Comparison of ENCODE assay signal across 22 cellular contexts in the genomic region with DNA sequence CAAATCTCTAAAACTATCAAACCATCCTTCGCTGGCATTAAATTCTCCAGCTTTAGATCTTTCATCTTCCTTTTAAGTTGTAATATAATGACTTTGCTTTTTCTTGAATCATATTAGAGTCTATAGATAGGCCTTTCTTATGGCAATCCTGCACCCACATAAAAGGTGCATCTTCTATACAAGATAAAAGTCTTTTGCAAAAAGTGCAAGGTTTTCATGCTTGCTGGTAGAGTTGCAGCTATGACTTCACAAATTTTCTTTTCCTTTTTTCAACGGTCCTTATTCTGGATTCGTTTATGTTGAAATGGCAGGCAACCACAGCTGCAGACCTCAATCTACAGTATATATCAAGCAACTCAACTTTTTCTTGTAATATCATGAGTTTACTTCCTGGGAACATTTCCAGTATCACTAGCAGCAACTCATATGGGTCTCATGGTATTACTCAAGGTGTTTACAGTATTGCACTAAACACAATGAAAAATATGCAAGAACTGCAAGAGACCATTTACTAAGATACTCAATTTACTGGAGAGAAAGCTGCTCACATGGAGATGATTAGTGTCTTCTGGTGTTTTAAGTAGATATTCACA. TPM values are rescaled to one million over a fixed set of nuclear protein-coding genes. Genes with fewer than 3 reads are reported as not detected.
DNase-seq lines count a peak whose midpoint lies in the region; ATAC-seq and TF ChIP-seq lines count a peak whose summit lies in the region.
"Had no signal": no experiment of that assay in that cellular context is flagged by ENCODE, and none has a peak within 500 bp of the region (broad histone marks: within the 10 kb centered on the region; RNA-seq: fewer than 3 reads in every experiment).

No MANE protein-coding gene starts in this region.

- H3K4ac ChIP-seq in IMR-90 (ENCODE audit: low read depth, low read length), result no peak overlapping the region

- no peak overlapping the region for H3K27ac Mint-ChIP-seq in T-helper 2 cell treated with Interferon-gamma antibody and Interleukin-4, amounts not matched to agents 5 μg/mL and 100 μg/mL, for 36 hours
- no peak overlapping the region for H3K27ac Mint-ChIP-seq in glutamatergic neuron (ENCODE audit: unreplicated experiment)
- H3K27ac Mint-ChIP-seq: activated naive CD4-positive, alpha-beta T cell treated with anti-CD3 and anti-CD28 coated beads, Interleukin-2, amount 10 ng/mL, durations not matched to agents 7 days and 5 days; endodermal cell; nephron had no signal

- no peaks in the 10 kb centered on the region for H3K9me3 ChIP-seq in IMR-90 (ENCODE audit: control insufficient read depth, insufficient read depth, low read length)
- H3K9me3 ChIP-seq: BLaER1, gastrocnemius medialis, MG63, suprapubic skin had no signal

- H3K27ac ChIP-seq in IMR-90 (ENCODE audit: insufficient read depth, low read length), result no peak overlapping the region; the same call in 1 of the 2 replicates
- H3K27ac ChIP-seq: BLaER1, gastrocnemius medialis, suprapubic skin had no signal

- H4K5ac ChIP-seq in IMR-90 (ENCODE audit: low read depth, low read length), result no peak overlapping the region

- peak; percentile 2 for DNase-seq in EH (ENCODE audit: low read depth)
- DNase-seq in IMR-90, result peak; percentile 85
- peak; percentile 23 for DNase-seq in T-helper 2 cell treated with Interferon-gamma antibody and Interleukin-4, amounts not matched to agents 5 μg/mL and 100 μg/mL, for 36 hours (ENCODE audit: low spot score)
- DNase-seq in fibroblast of the aortic adventitia (ENCODE audit: low read depth), result peak; percentile 28
- DNase-seq in glutamatergic neuron, result no peak
- DNase-seq: activated CD8-positive, alpha-beta memory T cell treated with anti-CD3 and anti-CD28 coated beads, Interleukin-2, amount 50 U/mL, for 4 hours; activated naive CD4-positive, alpha-beta T cell treated with anti-CD3 and anti-CD28 coated beads, Interleukin-2, amount 10 ng/mL, durations not matched to agents 7 days and 5 days; DMS 273 treated with DMSO at 0.1 percent for 48 hours; endodermal cell; gastrocnemius medialis; left cardiac atrium; MG63; NCI-H187 treated with DMSO at 0.1 percent for 48 hours; Right ventricle myocardium superior; stimulated activated CD4-positive, alpha-beta T cell treated with anti-CD3 and anti-CD28 coated beads, Interleukin-4, amount 100 ng/mL, for 1 hour had no signal

- no peak overlapping the region for H3K4me3 ChIP-seq in IMR-90 (ENCODE audit: insufficient read depth, low read depth, low read length)
- no peak overlapping the region for H3K4me3 ChIP-seq in fibroblast of the aortic adventitia (ENCODE audit: low read depth, low read length)
- H3K4me3 ChIP-seq: BLaER1, gastrocnemius medialis, MG63, suprapubic skin had no signal

- no peak overlapping the region for H3K9ac ChIP-seq in IMR-90 (ENCODE audit: low read depth, low read length)
- H3K9ac ChIP-seq: BLaER1 had no signal

- in situ Hi-C loops in IMR-90 (cut with MboI; ENCODE audit: low sequenced_read_pairs), result loop anchor here (25.0 kb wide), 1 partner anchor 1238 kb away; no protein-coding TSS in a partner anchor

- TF ChIP-seq CTCF in IMR-90 (conservative IDR thresholded peaks at IDR 0.05; ENCODE audit: low read depth, low read length) (no peak), fibroblast of the aortic adventitia (IDR thresholded peaks at IDR 0.05; ENCODE audit: insufficient read depth, low read length) (no peak), glutamatergic neuron (IDR thresholded peaks at IDR 0.05; ENCODE audit: partially characterized antibody, unreplicated experiment) (no peak)

- no peak overlapping the region for H2AK9ac ChIP-seq in IMR-90 (replicated peaks; ENCODE audit: low read depth, low read length, poor library complexity)

- no peak for TF ChIP-seq RAD21 in IMR-90 (IDR thresholded peaks at IDR 0.05; ENCODE audit: low read length)

- H3K36me3 ChIP-seq in IMR-90 (ENCODE audit: control insufficient read depth, insufficient read depth, low read length), result no peaks in the 10 kb centered on the region
- H3K36me3 ChIP-seq: MG63 had no signal

- no peak overlapping the region for H3K4me3 Mint-ChIP-seq in T-helper 2 cell treated with Interferon-gamma antibody and Interleukin-4, amounts not matched to agents 5 μg/mL and 100 μg/mL, for 36 hours
- no peak overlapping the region for H3K4me3 Mint-ChIP-seq in glutamatergic neuron (ENCODE audit: unreplicated experiment)
- H3K4me3 Mint-ChIP-seq: activated naive CD4-positive, alpha-beta T cell treated with anti-CD3 and anti-CD28 coated beads, Interleukin-2, amount 10 ng/mL, durations not matched to agents 7 days and 5 days; endodermal cell; nephron had no signal

- no peaks in the 10 kb centered on the region for H3K79me1 ChIP-seq in IMR-90 (ENCODE audit: low read depth in 1 of 2, low read length in 2 of 2)

- H2BK20ac ChIP-seq in IMR-90 (ENCODE audit: low read depth, low read length), result no peak overlapping the region

- H2AK5ac ChIP-seq in IMR-90 (ENCODE audit: low read depth, low read length), result no peak overlapping the region

- BruUV-seq in IMR-90 (replicated peaks; lab: Mats Ljungman, UMichigan), result no TSS peak

- no CpG with 5 or more reads among the region's 3 CpGs for WGBS in IMR-90 (ENCODE audit: extremely low coverage in 2 of 2, insufficient read length in 1 of 2), 2 experiments

- TF ChIP-seq POLR2A in IMR-90 (IDR thresholded peaks at IDR 0.05; ENCODE audit: low read depth, low read length), result no peak

- no peak overlapping the region for H3K23ac ChIP-seq in IMR-90 (ENCODE audit: low read depth, low read length)

- no peak overlapping the region for H3K18ac ChIP-seq in IMR-90 (ENCODE audit: low read depth, low read length)

- no peaks in the 10 kb centered on the region for H3K9me3 Mint-ChIP-seq in T-helper 2 cell treated with Interferon-gamma antibody and Interleukin-4, amounts not matched to agents 5 μg/mL and 100 μg/mL, for 36 hours
- H3K9me3 Mint-ChIP-seq in glutamatergic neuron (ENCODE audit: unreplicated experiment), result no peaks in the 10 kb centered on the region
- H3K9me3 Mint-ChIP-seq: activated naive CD4-positive, alpha-beta T cell treated with anti-CD3 and anti-CD28 coated beads, Interleukin-2, amount 10 ng/mL, durations not matched to agents 7 days and 5 days; endodermal cell; nephron had no signal

- H4K20me1 ChIP-seq in IMR-90 (ENCODE audit: insufficient read depth, low read length), result no peaks in the 10 kb centered on the region
- H4K20me1 ChIP-seq: BLaER1 had no signal

- peak overlapping the region; percentile 59; the same call in 1 of the 2 replicates for H3K4me2 ChIP-seq in IMR-90 (ENCODE audit: low read depth, low read length)
- H3K4me2 ChIP-seq: BLaER1 had no signal

- CTCF ChIA-PET in IMR-90 (lab: Yijun Ruan, JAX), result interaction anchor here (1.0 to 1.3 kb wide), 2 partner anchors 8 to 9 kb away, joined by 4 to 5 read pairs; no protein-coding TSS in a partner anchor

- dilution Hi-C loops in IMR-90 (cut with HindIII; ENCODE audit: low sequenced_read_pairs, unreplicated experiment), result no loop called here

- POLR2A ChIA-PET in IMR-90 (lab: Charles Lee; ENCODE audit: unreplicated experiment), result no interaction called here

- H4K91ac ChIP-seq in IMR-90 (ENCODE audit: insufficient read depth, low read depth, low read length), result no peak overlapping the region

- no peaks in the 10 kb centered on the region for H3K4me1 ChIP-seq in IMR-90 (ENCODE audit: control insufficient read depth, insufficient read depth, low read length)
- H3K4me1 ChIP-seq: BLaER1, gastrocnemius medialis had no signal

- H2AFZ ChIP-seq in IMR-90 (replicated peaks; ENCODE audit: low read length, poor library complexity), result no peak overlapping the region

- ATAC-seq in IMR-90 (ENCODE audit: low read depth) (peak; percentile 90), GM18519 (IDR thresholded peaks at IDR 0.05; ENCODE audit: low FRiP score, unreplicated experiment) (no peak), GM21515 (IDR thresholded peaks at IDR 0.05; ENCODE audit: unreplicated experiment) (no peak)
- ATAC-seq: activated CD4-positive, CD25-positive, alpha-beta regulatory T cell treated with anti-CD3 and anti-CD28 coated beads, Interleukin-2, amount 50 U/mL, for 24 hours; gastrocnemius medialis; left cardiac atrium had no signal

- H3K56ac ChIP-seq in IMR-90 (ENCODE audit: extremely low read depth, insufficient read depth, low read length), result no peak overlapping the region

- no peak overlapping the region for H2BK120ac ChIP-seq in IMR-90 (ENCODE audit: low read depth, low read length)

- H3K27me3 Mint-ChIP-seq in T-helper 2 cell treated with Interferon-gamma antibody and Interleukin-4, amounts not matched to agents 5 μg/mL and 100 μg/mL, for 36 hours (ENCODE audit: low read depth), result no peaks in the 10 kb centered on the region
- H3K27me3 Mint-ChIP-seq in glutamatergic neuron (ENCODE audit: unreplicated experiment), result peaks cover 2% of the 10 kb centered on the region
- H3K27me3 Mint-ChIP-seq: activated naive CD4-positive, alpha-beta T cell treated with anti-CD3 and anti-CD28 coated beads, Interleukin-2, amount 10 ng/mL, durations not matched to agents 7 days and 5 days had no signal

- H3K27me3 ChIP-seq in IMR-90 (ENCODE audit: control insufficient read depth, insufficient read depth, low read length), result no peaks in the 10 kb centered on the region
- H3K27me3 ChIP-seq: BLaER1, gastrocnemius medialis, MG63, suprapubic skin had no signal

- H3K4me1 Mint-ChIP-seq in T-helper 2 cell treated with Interferon-gamma antibody and Interleukin-4, amounts not matched to agents 5 μg/mL and 100 μg/mL, for 36 hours (ENCODE audit: low read depth), result peaks cover 14% of the 10 kb centered on the region
- H3K4me1 Mint-ChIP-seq in glutamatergic neuron (ENCODE audit: low read depth, unreplicated experiment), result peaks cover 5% of the 10 kb centered on the region
- H3K4me1 Mint-ChIP-seq: activated naive CD4-positive, alpha-beta T cell treated with anti-CD3 and anti-CD28 coated beads, Interleukin-2, amount 10 ng/mL, durations not matched to agents 7 days and 5 days; endodermal cell had no signal

- peaks cover 2% of the 10 kb centered on the region; the same call in 1 of the 2 replicates for H3K9me1 ChIP-seq in IMR-90 (ENCODE audit: insufficient read depth, low read length)

- peaks cover 33% of the 10 kb centered on the region for H3K36me3 Mint-ChIP-seq in T-helper 2 cell treated with Interferon-gamma antibody and Interleukin-4, amounts not matched to agents 5 μg/mL and 100 μg/mL, for 36 hours (ENCODE audit: low read depth)
- H3K36me3 Mint-ChIP-seq in glutamatergic neuron (ENCODE audit: unreplicated experiment), result no peaks in the 10 kb centered on the region

- no peak overlapping the region for H4K8ac ChIP-seq in IMR-90 (ENCODE audit: low read depth in 2 of 2, low read length in 2 of 2)

- H2BK5ac ChIP-seq in IMR-90 (ENCODE audit: low read depth, low read length, poor library complexity, severe bottlenecking), result no peak overlapping the region

- H3K14ac ChIP-seq in IMR-90 (replicated peaks; ENCODE audit: low read depth, low read length), result no peak overlapping the region

- intact Hi-C loops in IMR-90 (cut with micrococcal nuclease), result no loop called here

- H2BK15ac ChIP-seq in IMR-90 (ENCODE audit: low read depth, low read length), result no peak overlapping the region

RNA-seq across cellular contexts. Expression of gene OMA1, which starts 22.1 kb away (rescaled TPM):
- total RNA-seq in IMR-90 (2012; rRNA removed), result 5.9 and 11.9 TPM in 2 replicates
- polyA plus RNA-seq in IMR-90 (2012; rRNA removed), result 5.2 and 6.4 TPM in 2 replicates
- 1.1 and 1.3 TPM in 2 replicates for polyA plus RNA-seq in IMR-90 (2012; cell fraction: cytosol; rRNA removed)
- polyA plus RNA-seq in IMR-90 (2012; cell fraction: nucleus; rRNA removed; ENCODE audit: low replicate concordance), result 0.75 and 8.5 TPM in 2 replicates
- 22.9 and 30.7 TPM in 2 replicates for total RNA-seq in fibroblast of the aortic adventitia (ENCODE audit: low replicate concordance)
- 5.9 TPM for total RNA-seq in glutamatergic neuron (ENCODE audit: unreplicated experiment)

RNA-seq across cellular contexts. Expression of gene TACSTD2, which starts 52.6 kb away (rescaled TPM):
- total RNA-seq in IMR-90 (2012; rRNA removed), result not detected in 2 replicates
- polyA plus RNA-seq in IMR-90 (2012; rRNA removed), result not detected in 2 replicates
- polyA plus RNA-seq in IMR-90 (2012; cell fraction: cytosol; rRNA removed), result 0.02 TPM in 1 of 2 replicates, not detected in the other
- 0.05 TPM in 1 of 2 replicates, not detected in the other for polyA plus RNA-seq in IMR-90 (2012; cell fraction: nucleus; rRNA removed; ENCODE audit: low replicate concordance)
- total RNA-seq in fibroblast of the aortic adventitia (ENCODE audit: low replicate concordance), result 0.36 and 0.82 TPM in 2 replicates
- total RNA-seq in glutamatergic neuron (ENCODE audit: unreplicated experiment), result not detected
- total RNA-seq: Right ventricle myocardium superior; T-helper 2 cell treated with Interferon-gamma antibody and Interleukin-4, amounts not matched to agents 100 ng/mL and 5 ng/mL, for 36 hours had no signal
